In the genomic region with DNA sequence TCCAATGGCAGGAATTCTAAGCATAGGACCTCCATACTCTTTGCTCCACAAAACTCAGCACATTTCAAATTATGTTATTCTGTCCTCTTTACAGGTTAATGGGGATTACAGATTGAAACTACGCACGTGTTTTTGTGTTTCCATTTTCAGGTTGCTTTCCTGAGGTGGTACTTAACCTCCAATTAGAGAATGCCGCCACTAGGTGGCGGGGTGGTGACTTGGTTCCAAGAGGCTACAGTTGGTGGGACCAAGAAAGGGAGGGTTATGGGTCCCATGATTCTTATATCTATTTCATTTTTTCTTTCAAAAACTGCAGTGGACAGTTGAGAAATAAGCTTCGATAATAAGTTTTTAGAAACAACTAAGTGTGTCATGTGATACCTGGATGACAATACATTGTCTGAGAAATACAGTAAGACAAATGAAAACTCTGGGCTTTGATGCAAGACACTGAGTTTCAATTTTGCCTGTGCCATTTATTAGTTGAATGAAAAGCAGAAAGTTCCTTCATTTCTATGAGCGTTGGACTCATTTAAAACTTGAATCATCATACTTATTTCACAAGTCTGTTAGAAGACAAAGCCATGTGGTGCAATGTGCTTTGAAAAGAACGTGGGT, we compare ENCODE assay signal across 8 cellular contexts.
DNase-seq lines count a peak whose midpoint lies in the region; ATAC-seq and TF ChIP-seq lines count a peak whose summit lies in the region.

No MANE protein-coding gene starts in this region.

- DNase-seq in AG10803 (ENCODE audit: low read depth) (no peak), NCI-H146 (lab: John Stamatoyannopoulos, UW) (peak; percentile 76), UCSD-AML1 (lab: John Stamatoyannopoulos, UW; ENCODE audit: unreplicated experiment) (peak; percentile 47), fibroblast of mammary gland (ENCODE audit: low read depth) (peak; percentile 55), pons (ENCODE audit: low spot score) (peak; percentile 52), NCI-H128 (lab: John Stamatoyannopoulos, UW; ENCODE audit: unreplicated experiment) (no peak)

- H3K4me3 ChIP-seq in AG10803 (ENCODE audit: low read length) (no peak overlapping the region), fibroblast of mammary gland (ENCODE audit: control insufficient read depth, low read depth, low read length) (no peak overlapping the region)

- TF ChIP-seq CTCF in AG10803 (conservative IDR thresholded peaks at IDR 0.05; ENCODE audit: low read length) (peak; percentile 26), fibroblast of mammary gland (conservative IDR thresholded peaks at IDR 0.05; ENCODE audit: control insufficient read depth, insufficient read depth, low read depth, low read length) (peak; percentile 67)

- ATAC-seq in GM18511 (IDR thresholded peaks at IDR 0.05; ENCODE audit: unreplicated experiment) (peak; percentile 92), HG02852 (IDR thresholded peaks at IDR 0.05; ENCODE audit: unreplicated experiment) (peak; percentile 90)

Comparison
In these comparisons a context has a peak if more than half of its experiments do, and no peak if none do; other contexts are left out.
1. DNase-seq: peak in NCI-H146 (single experiment), UCSD-AML1 (single experiment), fibroblast of mammary gland (single experiment) and pons (single experiment); none in AG10803 (single experiment) and NCI-H128 (single experiment).